ENCODE assay signal across 14 cellular contexts in the genomic region with DNA sequence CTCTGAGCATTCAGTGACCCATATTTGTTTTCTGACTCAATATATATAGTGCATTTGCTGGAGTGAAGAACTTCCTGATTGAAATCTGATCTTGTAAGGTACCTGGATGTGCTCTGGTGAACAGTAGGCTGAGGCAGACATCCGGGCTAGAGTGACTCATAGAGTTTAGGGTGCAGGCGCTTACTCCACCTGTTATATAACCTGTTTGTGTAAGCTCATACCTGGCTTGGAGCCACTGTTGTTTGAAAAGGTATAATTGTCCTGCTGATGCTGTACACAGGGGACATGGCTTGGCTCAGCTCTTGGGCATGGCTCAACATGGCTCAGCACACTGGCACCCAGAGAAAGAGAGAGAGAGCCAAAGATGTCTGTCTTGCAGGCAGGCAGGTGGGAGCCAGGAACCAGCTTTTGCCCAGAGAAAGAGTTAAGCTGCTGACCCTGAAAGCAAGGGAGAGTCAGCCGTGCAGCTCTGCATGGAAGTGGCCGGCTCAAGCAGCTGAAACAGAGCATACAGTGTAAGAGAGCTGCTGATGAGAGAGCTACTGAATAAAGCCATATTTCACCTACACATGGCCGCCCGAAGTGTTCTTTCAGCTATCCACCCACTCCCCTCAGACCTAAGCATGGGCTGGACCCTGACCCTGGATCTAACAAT. TPM values are rescaled to one million over a fixed set of nuclear protein-coding genes. Genes with fewer than 3 reads are reported as not detected.
DNase-seq lines count a peak whose midpoint lies in the region; ATAC-seq, FAIRE-seq and TF ChIP-seq lines count a peak whose summit lies in the region.
"Had no signal": no experiment of that assay in that cellular context is flagged by ENCODE, and none has a peak within 500 bp of the region (broad histone marks: within the 10 kb centered on the region; RNA-seq: fewer than 3 reads in every experiment).

No MANE protein-coding gene starts in this region.

- H3F3A ChIP-seq in PC-3 (ENCODE audit: low read length, unreplicated experiment): peaks cover 8% of the 10 kb centered on the region

- H3K36me3 Mint-ChIP-seq in activated naive CD4-positive, alpha-beta T cell treated with anti-CD3 and anti-CD28 coated beads, Interleukin-2, amount 10 ng/mL, durations not matched to agents 7 days and 5 days: no peaks in the 10 kb centered on the region
- no peaks in the 10 kb centered on the region for H3K36me3 Mint-ChIP-seq in activated naive CD4-positive, alpha-beta T cell treated with anti-CD3 and anti-CD28 coated beads for 36 hours (ENCODE audit: low read depth)
- no peaks in the 10 kb centered on the region for H3K36me3 Mint-ChIP-seq in immature natural killer cell

- H3K4me2 ChIP-seq in PC-3 (ENCODE audit: low read length): peak overlapping the region; percentile 7

- H3K4me1 ChIP-seq in PC-3 (ENCODE audit: insufficient read depth, low read length): peaks cover 43% of the 10 kb centered on the region
- H3K4me1 ChIP-seq in urinary bladder (ENCODE audit: insufficient read depth): no peaks in the 10 kb centered on the region

- peak overlapping the region; percentile 54 for H3K9ac ChIP-seq in PC-3 (ENCODE audit: low read length)

- peaks cover 27% of the 10 kb centered on the region for H3K27me3 Mint-ChIP-seq in activated naive CD4-positive, alpha-beta T cell treated with anti-CD3 and anti-CD28 coated beads, Interleukin-2, amount 10 ng/mL, durations not matched to agents 7 days and 5 days
- peaks cover 3% of the 10 kb centered on the region for H3K27me3 Mint-ChIP-seq in activated naive CD4-positive, alpha-beta T cell treated with anti-CD3 and anti-CD28 coated beads for 36 hours (ENCODE audit: low read depth)
- H3K27me3 Mint-ChIP-seq in immature natural killer cell (ENCODE audit: low read depth in 3 of 3): peaks cover 4 to 10% (median 9%) of the 10 kb centered on the region in 3 donors

- H3K4me3 ChIP-seq in PC-3 (ENCODE audit: low read length) (no peak overlapping the region), urinary bladder (ENCODE audit: low read depth, low read length) (no peak overlapping the region)
- H3K4me3 ChIP-seq: right atrium auricular region had no signal

- no peaks in the 10 kb centered on the region for H4K20me1 ChIP-seq in PC-3 (ENCODE audit: low read length)

- TF ChIP-seq CTCF in PC-3 (conservative IDR thresholded peaks at IDR 0.05; ENCODE audit: low read depth, low read length): no peak

- no peak overlapping the region for H2AFZ ChIP-seq in PC-3 (ENCODE audit: low read length)

- H3K9me3 Mint-ChIP-seq in activated naive CD4-positive, alpha-beta T cell treated with anti-CD3 and anti-CD28 coated beads, Interleukin-2, amount 10 ng/mL, durations not matched to agents 7 days and 5 days: peaks cover 6% of the 10 kb centered on the region
- peaks cover 8% of the 10 kb centered on the region for H3K9me3 Mint-ChIP-seq in activated naive CD4-positive, alpha-beta T cell treated with anti-CD3 and anti-CD28 coated beads for 36 hours
- no peaks in the 10 kb centered on the region for H3K9me3 Mint-ChIP-seq in immature natural killer cell

- no peaks in the 10 kb centered on the region for H3K9me2 ChIP-seq in PC-3 (replicated peaks; ENCODE audit: low read length)

- H3K27me3 ChIP-seq in PC-3 (ENCODE audit: low read length): no peaks in the 10 kb centered on the region
- H3K27me3 ChIP-seq: right atrium auricular region had no signal

- WGBS in urinary bladder: 79% methylated on average over 6 of the region's 6 CpGs

- no peak for DNase-seq in activated naive CD4-positive, alpha-beta T cell treated with anti-CD3 and anti-CD28 coated beads, Interleukin-2, amount 10 ng/mL, durations not matched to agents 7 days and 5 days
- DNase-seq in activated naive CD4-positive, alpha-beta T cell treated with anti-CD3 and anti-CD28 coated beads for 36 hours: no peak
- DNase-seq in PC-3 (peak; percentile 99), immature natural killer cell (no peak)
- DNase-seq: AML-193; stimulated activated CD8-positive, alpha-beta memory T cell treated with anti-CD3 and anti-CD28 coated beads, Interleukin-4, amount 100 ng/mL, for 48 hours had no signal

- POLR2A ChIA-PET in PC-3 (lab: Charles Lee; ENCODE audit: unreplicated experiment): interaction anchor here (0.6 to 1.6 kb wide), 7 partner anchors 40 to 178 kb away, joined by 3 to 10 read pairs (median 4); partner anchors contain the start of gene ACP6

- peaks cover 13% of the 10 kb centered on the region for H3K4me1 Mint-ChIP-seq in activated naive CD4-positive, alpha-beta T cell treated with anti-CD3 and anti-CD28 coated beads, Interleukin-2, amount 10 ng/mL, durations not matched to agents 7 days and 5 days
- peaks cover 3% of the 10 kb centered on the region for H3K4me1 Mint-ChIP-seq in activated naive CD4-positive, alpha-beta T cell treated with anti-CD3 and anti-CD28 coated beads for 36 hours (ENCODE audit: low read depth)
- no peaks in the 10 kb centered on the region for H3K4me1 Mint-ChIP-seq in immature natural killer cell

- peak overlapping the region; percentile 91 for H3K27ac ChIP-seq in PC-3 (ENCODE audit: low read length)
- peak overlapping the region; percentile 11 for H3K27ac ChIP-seq in urinary bladder (ENCODE audit: low read depth)
- H3K27ac ChIP-seq: right atrium auricular region had no signal

- CTCF ChIA-PET in activated naive CD4-positive, alpha-beta T cell treated with anti-CD3 and anti-CD28 coated beads, Interleukin-2, amount 10 ng/mL, durations not matched to agents 7 days and 5 days (lab: Charles Lee): interaction anchor here (1.4 kb wide), 1 partner anchor 13 kb away, joined by 3 read pairs; no protein-coding TSS in a partner anchor
- CTCF ChIA-PET in activated naive CD4-positive, alpha-beta T cell treated with anti-CD3 and anti-CD28 coated beads for 36 hours (lab: Charles Lee): interaction anchor here (1.3 kb wide), 1 partner anchor 176 kb away, joined by 3 read pairs; no protein-coding TSS in a partner anchor
- CTCF ChIA-PET in PC-3 (lab: Charles Lee): interaction anchor here (0.6 to 1.6 kb wide), 3 partner anchors 41 to 175 kb away, joined by 5 to 15 read pairs (median 9); no protein-coding TSS in a partner anchor

- H3K36me3 ChIP-seq in PC-3 (ENCODE audit: low read depth, low read length) (no peaks in the 10 kb centered on the region), urinary bladder (ENCODE audit: insufficient read depth) (no peaks in the 10 kb centered on the region)
- H3K36me3 ChIP-seq: right atrium auricular region had no signal

- intact Hi-C loops in activated naive CD4-positive, alpha-beta T cell treated with anti-CD3 and anti-CD28 coated beads for 36 hours (cut with micrococcal nuclease): no loop called here
- intact Hi-C loops in PC-3 (cut with micrococcal nuclease): loop anchor here (1.0 to 10.0 kb wide), 3 partner anchors 41 to 202 kb away; no protein-coding TSS in a partner anchor

- H3K9me3 ChIP-seq in PC-3 (ENCODE audit: low read length): no peaks in the 10 kb centered on the region
- H3K9me3 ChIP-seq: right atrium auricular region had no signal

- TSS peak; percentile 87 for BruUV-seq in PC-3 (replicated peaks; lab: Mats Ljungman, UMichigan)

- ATAC-seq in PC-3 (peak; percentile 93), GM21825 (IDR thresholded peaks at IDR 0.05; ENCODE audit: unreplicated experiment) (no peak), GM21528 (IDR thresholded peaks at IDR 0.05; ENCODE audit: low FRiP score, unreplicated experiment) (no peak)

- H3K79me2 ChIP-seq in PC-3 (ENCODE audit: low read length): no peaks in the 10 kb centered on the region

- H3K27ac Mint-ChIP-seq in activated naive CD4-positive, alpha-beta T cell treated with anti-CD3 and anti-CD28 coated beads, Interleukin-2, amount 10 ng/mL, durations not matched to agents 7 days and 5 days: peak overlapping the region; percentile 62
- no peak overlapping the region for H3K27ac Mint-ChIP-seq in activated naive CD4-positive, alpha-beta T cell treated with anti-CD3 and anti-CD28 coated beads for 36 hours
- H3K27ac Mint-ChIP-seq in immature natural killer cell: no peak overlapping the region
- H3K27ac Mint-ChIP-seq: activated T-helper 2 cell treated with anti-CD3 and anti-CD28 coated beads, Interferon-gamma antibody, Interleukin-2, Interleukin-4, amounts not matched to agents 10 μg/mL and 5 μg/mL and 100 μg/mL, durations not matched to agents 14 hours and 24 hours and 36 hours had no signal

- no peak overlapping the region for H3K4me3 Mint-ChIP-seq in activated naive CD4-positive, alpha-beta T cell treated with anti-CD3 and anti-CD28 coated beads, Interleukin-2, amount 10 ng/mL, durations not matched to agents 7 days and 5 days
- no peak overlapping the region for H3K4me3 Mint-ChIP-seq in activated naive CD4-positive, alpha-beta T cell treated with anti-CD3 and anti-CD28 coated beads for 36 hours
- H3K4me3 Mint-ChIP-seq in immature natural killer cell: no peak overlapping the region

- FAIRE-seq in islet of Langerhans (lab: Jason Lieb, UNC): peak; percentile 96
- FAIRE-seq: GM18507 had no signal

RNA-seq across cellular contexts. Expression of gene GJA5, which starts 43.2 kb away (rescaled TPM):
- total RNA-seq in activated naive CD4-positive, alpha-beta T cell treated with anti-CD3 and anti-CD28 coated beads for 36 hours: not detected
- total RNA-seq in PC-3 (2014; rRNA removed): 1.1 and 2.0 TPM in 2 replicates
- 16.3 TPM for total RNA-seq in urinary bladder
- polyA plus RNA-seq in urinary bladder: 14.9 TPM
- not detected for polyA plus RNA-seq in immature natural killer cell
- total RNA-seq: activated T-helper 2 cell treated with anti-CD3 and anti-CD28 coated beads, Interferon-gamma antibody, Interleukin-2, Interleukin-4, amounts not matched to agents 10 μg/mL and 5 μg/mL and 100 μg/mL, durations not matched to agents 14 hours and 24 hours and 36 hours; LHCN-M2 had no signal

RNA-seq across cellular contexts. Expression of gene ACP6, which starts 46.9 kb away (rescaled TPM):
- 10 to 100 TPM; 14.4 to 16.3 TPM for total RNA-seq in activated naive CD4-positive, alpha-beta T cell treated with anti-CD3 and anti-CD28 coated beads for 36 hours
- total RNA-seq in PC-3 (2014; rRNA removed) (51.2 and 58.2 TPM in 2 replicates), urinary bladder (10.2 TPM)
- polyA plus RNA-seq in urinary bladder (15.7 TPM), immature natural killer cell (1 to 10 TPM; 2.4 to 7.2 (median 2.8) TPM)
